ENCODE assay signal across 28 cellular contexts in genomic region chr12:127660961-127661360, GRCh38.
"Had no signal": no experiment of that assay in that cellular context is flagged by ENCODE, and none has a peak within 500 bp of the region (broad histone marks: within the 10 kb centered on the region; RNA-seq: fewer than 3 reads in every experiment).

No MANE protein-coding gene starts in this region.

- H3K9ac ChIP-seq: neural progenitor cell, parathyroid adenoma had no signal

- H3K79me2 ChIP-seq: hepatocyte, parathyroid adenoma had no signal

- H3K36me3 ChIP-seq: esophagus squamous epithelium, gastrocnemius medialis, heart left ventricle, left lung, neural progenitor cell, right lobe of liver, stomach, thyroid gland, vagina had no signal

- H3K36me3 Mint-ChIP-seq: mesothelial cell of epicardium; naive thymus-derived CD4-positive, alpha-beta T cell; neural progenitor cell; stimulated activated effector memory CD8-positive, alpha-beta T cell treated with anti-CD3 and anti-CD28 coated beads, Interleukin-12 subunit alpha, Interleukin-12 subunit beta, amount 100 ng/mL, for 72 hours had no signal

- DNase-seq: cortex of kidney; effector memory CD8-positive, alpha-beta T cell; erythroblast; esophagus squamous epithelium; gastrocnemius medialis; heart left ventricle; left cardiac atrium; left lung; mesenchymal stem cell; mucosa of descending colon; naive thymus-derived CD4-positive, alpha-beta T cell; right lobe of liver; stimulated activated CD4-positive, alpha-beta T cell treated with anti-CD3 and anti-CD28 coated beads, Interleukin-12 subunit alpha, Interleukin-12 subunit beta, amount 100 ng/mL, for 4 hours; stimulated activated CD4-positive, alpha-beta T cell treated with anti-CD3 and anti-CD28 coated beads, Interleukin-1b, Interleukin-23, amount 100 ng/mL, for 48 hours; stimulated activated CD4-positive, alpha-beta T cell treated with anti-CD3 and anti-CD28 coated beads, Interleukin-4, amount 100 ng/mL, for 1 hour; stimulated activated naive CD4-positive, alpha-beta T cell treated with Interleukin-2 at 50 U/mL for 16 hours; stomach; thyroid gland; trophoblast cell had no signal

- H3K27ac Mint-ChIP-seq: effector memory CD8-positive, alpha-beta T cell; mesothelial cell of epicardium; naive thymus-derived CD4-positive, alpha-beta T cell; nephron; neural progenitor cell; progenitor cell of endocrine pancreas; stimulated activated effector memory CD8-positive, alpha-beta T cell treated with anti-CD3 and anti-CD28 coated beads, Interleukin-12 subunit alpha, Interleukin-12 subunit beta, amount 100 ng/mL, for 72 hours had no signal

- H2AFZ ChIP-seq: hepatocyte, neural progenitor cell, parathyroid adenoma had no signal

- H3K4me2 ChIP-seq: hepatocyte, neural progenitor cell, smooth muscle cell had no signal

- H3K4me1 Mint-ChIP-seq: mesothelial cell of epicardium; naive thymus-derived CD4-positive, alpha-beta T cell; nephron; neural progenitor cell; stimulated activated effector memory CD8-positive, alpha-beta T cell treated with anti-CD3 and anti-CD28 coated beads, Interleukin-12 subunit alpha, Interleukin-12 subunit beta, amount 100 ng/mL, for 72 hours had no signal

- H3K27me3 ChIP-seq: esophagus squamous epithelium, gastrocnemius medialis, hepatocyte, neural progenitor cell, right lobe of liver, stomach, thyroid gland, vagina had no signal

- H3K4me3 Mint-ChIP-seq: effector memory CD8-positive, alpha-beta T cell; mesothelial cell of epicardium; naive thymus-derived CD4-positive, alpha-beta T cell; nephron; neural progenitor cell; stimulated activated effector memory CD8-positive, alpha-beta T cell treated with anti-CD3 and anti-CD28 coated beads, Interleukin-12 subunit alpha, Interleukin-12 subunit beta, amount 100 ng/mL, for 72 hours had no signal

- H3K9me3 Mint-ChIP-seq: mesothelial cell of epicardium, nephron, neural progenitor cell had no signal

- H3K4me1 ChIP-seq: esophagus squamous epithelium, gastrocnemius medialis, heart left ventricle, left lung, neural progenitor cell, parathyroid adenoma, right lobe of liver, stomach, thyroid gland had no signal

- H3K27ac ChIP-seq: esophagus squamous epithelium, gastrocnemius medialis, heart left ventricle, hepatocyte, left lung, neural progenitor cell, parathyroid adenoma, right lobe of liver, stomach, thyroid gland, vagina had no signal

- H3K9me3 ChIP-seq: esophagus squamous epithelium, gastrocnemius medialis, heart left ventricle, left lung, mucosa of descending colon, right lobe of liver, stomach, thyroid gland, vagina had no signal

- H3K4me3 ChIP-seq: esophagus squamous epithelium, gastrocnemius medialis, heart left ventricle, hepatocyte, left lung, mucosa of descending colon, neural progenitor cell, right lobe of liver, smooth muscle cell, stomach, thyroid gland, vagina had no signal
